Comparison of ENCODE assay signal across 8 cellular contexts in genomic region chr7:5596046-5596895, GRCh38. TPM values are rescaled to one million over a fixed set of nuclear protein-coding genes. Genes with fewer than 3 reads are reported as not detected.
DNase-seq lines count a peak whose midpoint lies in the region; TF ChIP-seq lines count a peak whose summit lies in the region.

No MANE protein-coding gene starts in this region.

- H3K4me3 ChIP-seq in WERI-Rb-1 (ENCODE audit: low read depth, low read length) (no peak overlapping the region; the same call in 1 of the 2 replicates), mammary epithelial cell (replicated peaks in 1 of 3; ENCODE audit: insufficient read depth in 1 of 3, low read depth in 2 of 3, low read length in 3 of 3) (peak overlapping the region; percentile 68 to 90 (median 88))

- intact Hi-C loops in mammary epithelial cell (cut with micrococcal nuclease): no loop called here

- CTCF ChIA-PET in mammary epithelial cell (lab: Charles Lee; ENCODE audit: low non-redundant PET) (no interaction called here), HEK293T (lab: Yijun Ruan, JAX) (interaction anchor here (0.5 to 1.0 kb wide), 3 partner anchors 34 to 185 kb away, joined by 3 to 4 read pairs (median 3); partner anchors contain the start of gene RNF216)

- H3K9ac ChIP-seq in mammary epithelial cell (ENCODE audit: insufficient read depth, low read length): no peak overlapping the region

- peaks cover 35% of the 10 kb centered on the region for H3K36me3 ChIP-seq in WERI-Rb-1
- H3K36me3 ChIP-seq in mammary epithelial cell (ENCODE audit: insufficient read depth, low read length): peaks cover 4% of the 10 kb centered on the region

- in situ Hi-C loops in mammary epithelial cell (cut with MboI; ENCODE audit: low sequenced_read_pairs in 2 of 2): no loop called here

- DNase-seq in CD1c-positive myeloid dendritic cell (ENCODE audit: extremely low spot score) (peak; percentile 73), HS-27A (ENCODE audit: low read depth) (peak; percentile 60), WERI-Rb-1 (no peak), mammary epithelial cell (peak; percentile 90), kidney tubule cell (ENCODE audit: low spot score) (peak; percentile 84), NAMALWA (ENCODE audit: low spot score) (no peak), HEK293T (ENCODE audit: extremely low spot score) (no peak)
- DNase-seq in stimulated activated CD4-positive, alpha-beta T cell treated with anti-CD3 and anti-CD28 coated beads, Interleukin-2, amount 100 ng/mL, for 48 hours: peak; percentile 58 to 69

- BruUV-seq in mammary epithelial cell (replicated peaks; lab: Mats Ljungman, UMichigan): no TSS peak

- H3K9me3 ChIP-seq in WERI-Rb-1 (ENCODE audit: severe bottlenecking) (no peaks in the 10 kb centered on the region), mammary epithelial cell (replicated peaks; ENCODE audit: insufficient read depth, low read length) (no peaks in the 10 kb centered on the region)

- H3K27me3 ChIP-seq in WERI-Rb-1 (ENCODE audit: insufficient read depth, low read depth, severe bottlenecking) (no peaks in the 10 kb centered on the region), mammary epithelial cell (ENCODE audit: insufficient read depth, low read length) (no peaks in the 10 kb centered on the region)

- no peak for TF ChIP-seq CTCF in WERI-Rb-1 (IDR thresholded peaks at IDR 0.05; ENCODE audit: low read depth, low read length)
- no peak for TF ChIP-seq CTCF in mammary epithelial cell (conservative IDR thresholded peaks at IDR 0.05 in 1 of 2, IDR thresholded peaks at IDR 0.05 in 1 of 2; ENCODE audit: extremely low read depth in 1 of 2, insufficient read depth in 1 of 2, low read depth in 1 of 2, low read length in 2 of 2)

- peaks cover 8% of the 10 kb centered on the region for H4K20me1 ChIP-seq in mammary epithelial cell (ENCODE audit: insufficient read depth, low read length)

- peaks cover 90% of the 10 kb centered on the region for H3K79me2 ChIP-seq in mammary epithelial cell (ENCODE audit: insufficient read depth, low read length)

- H3K4me1 ChIP-seq in mammary epithelial cell (ENCODE audit: insufficient read depth, low read length): peaks cover 46% of the 10 kb centered on the region

- peak overlapping the region; percentile 83 for H3K4me2 ChIP-seq in mammary epithelial cell (ENCODE audit: insufficient read depth, low read depth, low read length)

- POLR2A ChIA-PET in HEK293T (lab: Yijun Ruan, JAX): no interaction called here

- H3K27ac ChIP-seq in WERI-Rb-1 (0 out of 2 replicates have a peak overlapping the region, but pooled peaks have one; percentile 98), mammary epithelial cell (ENCODE audit: insufficient read depth, low read depth, low read length) (peak overlapping the region; percentile 58)

- dilution Hi-C loops in mammary epithelial cell (cut with HindIII; ENCODE audit: low sequenced_read_pairs): loop anchor here (5.0 kb wide), 2 partner anchors 41 to 104 kb away; no protein-coding TSS in a partner anchor

- WGBS in mammary epithelial cell (ENCODE audit: low coverage, missing lambda C conversion rate): 15% methylated on average over 14 of the region's 24 CpGs

- H2AFZ ChIP-seq in mammary epithelial cell (ENCODE audit: low read depth, low read length): no peak overlapping the region

TF ChIP-seq in HEK293T, 16 proteins besides CTCF, POLR2A, EP300 and RAD21:
- no peak for TF ChIP-seq LEF1 (IDR thresholded peaks at IDR 0.05; ENCODE audit: borderline replicate concordance)
- no peak for TF ChIP-seq CTBP1 (IDR thresholded peaks at IDR 0.05; ENCODE audit: borderline replicate concordance)
- TF ChIP-seq L3MBTL2 (conservative IDR thresholded peaks at IDR 0.05): no peak
- TF ChIP-seq, protein P1, sequence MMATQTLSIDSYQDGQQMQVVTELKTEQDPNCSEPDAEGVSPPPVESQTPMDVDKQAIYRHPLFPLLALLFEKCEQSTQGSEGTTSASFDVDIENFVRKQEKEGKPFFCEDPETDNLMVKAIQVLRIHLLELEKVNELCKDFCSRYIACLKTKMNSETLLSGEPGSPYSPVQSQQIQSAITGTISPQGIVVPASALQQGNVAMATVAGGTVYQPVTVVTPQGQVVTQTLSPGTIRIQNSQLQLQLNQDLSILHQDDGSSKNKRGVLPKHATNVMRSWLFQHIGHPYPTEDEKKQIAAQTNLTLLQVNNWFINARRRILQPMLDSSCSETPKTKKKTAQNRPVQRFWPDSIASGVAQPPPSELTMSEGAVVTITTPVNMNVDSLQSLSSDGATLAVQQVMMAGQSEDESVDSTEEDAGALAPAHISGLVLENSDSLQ (IDR thresholded peaks at IDR 0.05): no peak
- TF ChIP-seq TARDBP (IDR thresholded peaks at IDR 0.05): no peak
- no peak for TF ChIP-seq NFRKB (IDR thresholded peaks at IDR 0.05)

RNA-seq across cellular contexts. Expression of gene FSCN1, which starts 3.7 kb away (rescaled TPM):
- total RNA-seq in mammary epithelial cell: 100 to 1,000 TPM; 303 to 480 TPM
- polyA plus RNA-seq in mammary epithelial cell: 365 TPM
- 201 TPM for polyA minus RNA-seq in mammary epithelial cell

Comparison
In these comparisons a context has a peak if more than half of its experiments do, and no peak if none do; other contexts are left out.
1. DNase-seq: peak in CD1c-positive myeloid dendritic cell (single experiment), HS-27A (single experiment), mammary epithelial cell (single experiment), kidney tubule cell (single experiment) and stimulated activated CD4-positive, alpha-beta T cell treated with anti-CD3 and anti-CD28 coated beads, Interleukin-2, amount 100 ng/mL, for 48 hours (2 of 2); none in WERI-Rb-1 (single experiment), NAMALWA (single experiment) and HEK293T (single experiment).